22 cellular contexts compared by ENCODE assay signal in the genomic region with DNA sequence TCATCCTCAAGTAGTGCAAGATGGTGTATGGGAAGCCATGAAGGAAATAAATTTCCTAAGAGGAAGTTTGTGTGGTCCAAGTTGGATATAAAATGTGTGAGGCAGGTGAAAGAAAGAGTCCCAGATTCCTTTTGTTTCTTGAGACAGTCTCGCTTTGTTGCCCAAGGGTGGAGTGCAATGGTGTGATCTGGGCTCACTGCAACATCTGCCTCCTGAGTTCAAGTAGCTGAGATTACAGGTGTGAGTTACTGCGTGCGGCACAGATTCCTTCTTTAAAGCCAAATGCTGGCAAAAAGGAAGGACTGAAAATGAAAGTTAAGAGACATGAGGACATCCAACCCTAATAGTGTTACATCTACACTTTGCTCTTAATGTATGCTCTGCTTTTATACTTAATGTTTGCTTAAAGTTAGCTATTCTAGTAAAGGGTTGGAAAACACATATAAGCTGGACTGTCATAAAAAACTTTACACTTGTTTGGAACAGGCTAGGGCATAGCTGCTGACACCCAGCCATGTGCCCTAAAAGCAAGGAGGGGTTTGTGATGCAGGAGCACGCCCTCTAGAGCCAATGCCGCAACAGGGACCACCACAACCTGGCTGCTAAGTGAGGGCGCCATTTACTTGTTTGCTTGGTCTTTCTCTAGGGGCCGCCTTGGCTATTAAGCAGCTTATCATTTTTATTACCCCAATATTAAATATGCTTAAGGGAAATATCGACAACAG. TPM values are rescaled to one million over a fixed set of nuclear protein-coding genes. Genes with fewer than 3 reads are reported as not detected.
DNase-seq lines count a peak whose midpoint lies in the region; ATAC-seq, FAIRE-seq and TF ChIP-seq lines count a peak whose summit lies in the region.
"Had no signal": no experiment of that assay in that cellular context is flagged by ENCODE, and none has a peak within 500 bp of the region (broad histone marks: within the 10 kb centered on the region; RNA-seq: fewer than 3 reads in every experiment).

No MANE protein-coding gene starts in this region.

- no peak overlapping the region for H3K27ac Mint-ChIP-seq in GM23338
- H3K27ac Mint-ChIP-seq: activated T-helper 17 cell treated with anti-CD3 and anti-CD28 coated beads, Interleukin-2, amount 50 U/mL, for 72 hours; mesothelial cell of epicardium; nephron progenitor cell; progenitor cell of endocrine pancreas had no signal

- H3K9ac ChIP-seq in Karpas-422 (ENCODE audit: low read length) (no peak overlapping the region), K562 (ENCODE audit: insufficient read depth in 1 of 2, low read depth in 2 of 2, low read length in 2 of 2) (no peak overlapping the region), MM.1S (ENCODE audit: low read length) (no peak overlapping the region)

- H3K4me1 ChIP-seq in GM23338 (ENCODE audit: insufficient read depth) (peaks cover 6% of the 10 kb centered on the region; the same call in 1 of the 2 replicates), Karpas-422 (ENCODE audit: low read length) (no peaks in the 10 kb centered on the region), K562 (replicated peaks in 1 of 2; ENCODE audit: control insufficient read depth in 2 of 2, insufficient read depth in 2 of 2, low read length in 2 of 2) (peaks cover 0 to 7% of the 10 kb centered on the region in 2 experiments; a peak in 2 of 5 replicates), MM.1S (ENCODE audit: low read length) (no peaks in the 10 kb centered on the region)
- H3K4me1 ChIP-seq: heart left ventricle, testis had no signal

- H3K9me3 ChIP-seq in Karpas-422 (ENCODE audit: low read length) (no peaks in the 10 kb centered on the region), K562 (replicated peaks; ENCODE audit: control insufficient read depth, insufficient read depth, low read depth, low read length) (no peaks in the 10 kb centered on the region), MM.1S (replicated peaks; ENCODE audit: insufficient read depth, low read length) (no peaks in the 10 kb centered on the region)
- H3K9me3 ChIP-seq: heart left ventricle, testis had no signal

- H3K9me2 ChIP-seq in GM23338 (ENCODE audit: insufficient read depth) (peaks cover 4% of the 10 kb centered on the region; the same call in 1 of the 2 replicates), Karpas-422 (replicated peaks; ENCODE audit: insufficient read depth, low read length) (no peaks in the 10 kb centered on the region), MM.1S (replicated peaks; ENCODE audit: insufficient read depth, low read length) (no peaks in the 10 kb centered on the region)

- H3K4me3 Mint-ChIP-seq in GM23338 = no peak overlapping the region
- H3K4me3 Mint-ChIP-seq: activated T-helper 17 cell treated with anti-CD3 and anti-CD28 coated beads, Interleukin-2, amount 50 U/mL, for 72 hours; mesothelial cell of epicardium; nephron progenitor cell had no signal

- in situ Hi-C loops in K562 (cut with MboI) = no loop called here

- CTCF ChIA-PET in K562 (lab: Yijun Ruan, JAX; ENCODE audit: low intra/inter-chr PET ratio) = no interaction called here

- BruUV-seq in K562 (replicated peaks; lab: Mats Ljungman, UMichigan) = no TSS peak

- TF ChIP-seq CTCF in GM23338 (conservative IDR thresholded peaks at IDR 0.05; ENCODE audit: low read depth in 2 of 2) = peak; percentile 49 to 84
- TF ChIP-seq CTCF in K562 (IDR thresholded peaks at IDR 0.05 in 2 of 3, conservative IDR thresholded peaks at IDR 0.05 in 1 of 3; ENCODE audit: insufficient read depth in 2 of 3, low read depth in 1 of 3, low read length in 3 of 3) = peak; percentile 59 to 77 (median 60)
- TF ChIP-seq CTCF in MM.1S (IDR thresholded peaks at IDR 0.05; ENCODE audit: low read length) = no peak

- H3K27me3 ChIP-seq in GM23338 (ENCODE audit: insufficient read depth) (no peaks in the 10 kb centered on the region), Karpas-422 (ENCODE audit: low read length) (no peaks in the 10 kb centered on the region), K562 (ENCODE audit: control insufficient read depth in 2 of 2, insufficient read depth in 2 of 2, low read length in 2 of 2) (peaks cover 19 to 25% of the 10 kb centered on the region in 2 experiments; a peak in 4 of 5 replicates), MM.1S (replicated peaks; ENCODE audit: insufficient read depth, low read length) (no peaks in the 10 kb centered on the region)
- H3K27me3 ChIP-seq: cardiac muscle cell, testis had no signal

- FAIRE-seq in K562 (lab: Jason Lieb, UNC) = no peak
- FAIRE-seq: G401.6, islet of Langerhans had no signal

- H3K4me2 ChIP-seq in GM23338 = no peak overlapping the region
- H3K4me2 ChIP-seq in Karpas-422 (ENCODE audit: low read depth, low read length, poor library complexity, severe bottlenecking) = no peak overlapping the region
- H3K4me2 ChIP-seq in K562 (ENCODE audit: insufficient read depth, low read length) = no peak overlapping the region
- H3K4me2 ChIP-seq in MM.1S (ENCODE audit: low read depth, low read length) = no peak overlapping the region

- H3K4me3 ChIP-seq in GM23338 = no peak overlapping the region
- no peak overlapping the region for H3K4me3 ChIP-seq in Karpas-422 (ENCODE audit: low read length)
- H3K4me3 ChIP-seq in K562 = no peak overlapping the region
- no peak overlapping the region for H3K4me3 ChIP-seq in MM.1S (ENCODE audit: low read length)
- H3K4me3 ChIP-seq: cardiac muscle cell, heart left ventricle, testis had no signal

- H3K36me3 Mint-ChIP-seq in GM23338 (ENCODE audit: low read depth) = no peaks in the 10 kb centered on the region; the same call in 2 of the 3 replicates

- H3K27me3 Mint-ChIP-seq in GM23338 (ENCODE audit: insufficient read depth, low read depth, poor library complexity) = peaks cover 8% of the 10 kb centered on the region
- H3K27me3 Mint-ChIP-seq: progenitor cell of endocrine pancreas had no signal

- peak; percentile 73 for ATAC-seq in GM23338
- ATAC-seq in K562 = peak; percentile 66
- ATAC-seq in left colon = peak; percentile 70
- ATAC-seq: activated CD4-positive, CD25-positive, alpha-beta regulatory T cell treated with anti-CD3 and anti-CD28 coated beads, Interleukin-2, amount 50 U/mL, for 24 hours; activated T-helper 17 cell treated with anti-CD3 and anti-CD28 coated beads, Interleukin-2, amount 50 U/mL, for 72 hours; heart left ventricle had no signal

- no peaks in the 10 kb centered on the region for H3K36me3 ChIP-seq in GM23338 (ENCODE audit: insufficient read depth)
- no peaks in the 10 kb centered on the region for H3K36me3 ChIP-seq in Karpas-422 (ENCODE audit: insufficient read depth, low read length)
- H3K36me3 ChIP-seq in K562 (ENCODE audit: control insufficient read depth, insufficient read depth, low read length) = no peaks in the 10 kb centered on the region
- no peaks in the 10 kb centered on the region for H3K36me3 ChIP-seq in MM.1S (replicated peaks; ENCODE audit: insufficient read depth, low read length)
- H3K36me3 ChIP-seq: cardiac muscle cell, heart left ventricle had no signal

- TF ChIP-seq RAD21 in K562 (CRISPR knock-in tag; conservative IDR thresholded peaks at IDR 0.05 in 1 of 2, IDR thresholded peaks at IDR 0.05 in 1 of 2) = peak in 1 of 2 experiments; percentile 49; a peak in 2 of 4 replicates

- WGBS in K562 (ENCODE audit: insufficient coverage, low coverage, missing lambda C conversion rate) = 6% methylated on average over 8 of the region's 8 CpGs

- POLR2A ChIA-PET in K562 (lab: Yijun Ruan, JAX) = interaction anchor here (0.7 to 1.2 kb wide), 4 partner anchors 12 to 131 kb away, joined by 3 to 4 read pairs (median 3); no protein-coding TSS in a partner anchor

- H3K9me1 ChIP-seq in K562 (ENCODE audit: control insufficient read depth, insufficient read depth, low read length) = no peaks in the 10 kb centered on the region

- intact Hi-C loops in K562 (cut with micrococcal nuclease) (loop anchor here (10.0 kb wide), 1 partner anchor 123 kb away; no protein-coding TSS in a partner anchor), left colon (cut with DNase I, micrococcal nuclease) (no loop called here)

- peaks cover 13% of the 10 kb centered on the region for H3K4me1 Mint-ChIP-seq in GM23338
- H3K4me1 Mint-ChIP-seq: activated T-helper 17 cell treated with anti-CD3 and anti-CD28 coated beads, Interleukin-2, amount 50 U/mL, for 72 hours; mesothelial cell of epicardium had no signal

- peak; percentile 57 for DNase-seq in GM23338 (ENCODE audit: low spot score)
- peak; percentile 44 for DNase-seq in Karpas-422
- DNase-seq in K562 (ENCODE audit: extremely low read depth in 1 of 4, low spot score in 3 of 4) = peak in 1 of 4 experiments; percentile 37
- peak; percentile 18 to 39 for DNase-seq in left colon
- DNase-seq in MM.1S = no peak
- no peak for DNase-seq in NCI-H2081 (lab: John Stamatoyannopoulos, UW)
- DNase-seq in NCI-H2029 (lab: John Stamatoyannopoulos, UW) = no peak
- DNase-seq: heart left ventricle, NCI-H446 treated with DMSO at 0.1 percent for 48 hours, nephron progenitor cell, SHP77 treated with DMSO at 0.1 percent for 48 hours, testis had no signal

- TF ChIP-seq POLR2A in K562 (conservative IDR thresholded peaks at IDR 0.05) = no peak

- H3K9me3 Mint-ChIP-seq in GM23338 = no peaks in the 10 kb centered on the region; the same call in 2 of the 3 replicates

- H4K20me1 ChIP-seq in GM23338 (replicated peaks; ENCODE audit: insufficient read depth) (no peaks in the 10 kb centered on the region), Karpas-422 (ENCODE audit: insufficient read depth, low read depth, low read length) (no peaks in the 10 kb centered on the region), K562 (replicated peaks; ENCODE audit: control insufficient read depth, insufficient read depth, low read length) (no peaks in the 10 kb centered on the region), MM.1S (ENCODE audit: insufficient read depth, low read length) (no peaks in the 10 kb centered on the region)

- H3F3A ChIP-seq in GM23338 (replicated peaks; ENCODE audit: low read depth) = no peaks in the 10 kb centered on the region
- H3F3A ChIP-seq in MM.1S (ENCODE audit: insufficient read depth, low read length) = no peaks in the 10 kb centered on the region

- H3K79me2 ChIP-seq in GM23338 (replicated peaks; ENCODE audit: insufficient read depth) (no peaks in the 10 kb centered on the region), Karpas-422 (ENCODE audit: low read length) (no peaks in the 10 kb centered on the region), K562 (ENCODE audit: control insufficient read depth, insufficient read depth, low read length) (no peaks in the 10 kb centered on the region), MM.1S (ENCODE audit: low read length) (no peaks in the 10 kb centered on the region)

- TF ChIP-seq EP300 in K562 (IDR thresholded peaks at IDR 0.05; ENCODE audit: low read length) = no peak

- H2AFZ ChIP-seq in GM23338 (peak overlapping the region; percentile 29; the same call in 1 of the 2 replicates), Karpas-422 (ENCODE audit: low read length) (no peak overlapping the region), K562 (ENCODE audit: low read depth, low read length) (no peak overlapping the region), MM.1S (ENCODE audit: low read length) (no peak overlapping the region)

- H3K27ac ChIP-seq in GM23338 (ENCODE audit: low read depth) (no peak overlapping the region), Karpas-422 (ENCODE audit: low read length) (no peak overlapping the region), K562 (ENCODE audit: extremely low read depth, low read depth, low read length) (no peak overlapping the region), MM.1S (ENCODE audit: low read length) (no peak overlapping the region)
- H3K27ac ChIP-seq: cardiac muscle cell, heart left ventricle, testis had no signal

RNA-seq across cellular contexts. Expression of a gene that starts 34.5 kb away (rescaled TPM):
- not detected in 2 replicates for total RNA-seq in GM23338 (2014; rRNA removed; shearing (Covaris generic))
- polyA plus RNA-seq in GM23338 (2016; fragmentation: Nextera tagmentation; extraction: Ambion mirVana) (0.21 TPM in 1 of 2 replicates, not detected in the other), K562 (2011; rRNA removed) (0.84 and 26.0 TPM in 2 replicates), K562 (2014; fragmentation: Illumina TruSeq; extraction: Trizol) (1.9 and 2.9 TPM in 2 replicates), K562 (2014; fragmentation: Nextera tagmentation; extraction: Ambion mirVana) (1 to 10 TPM in 1 of 2 experiments, under 1 TPM in 1; 0.94 to 2.1 TPM), K562 (2014; rRNA removed) (5.3 and 7.1 TPM in 2 replicates)
- total RNA-seq in Karpas-422 (2014; rRNA removed; shearing (Covaris generic); ENCODE audit: low replicate concordance) = not detected in 2 replicates
- 0.32 and 1.4 TPM in 2 replicates for total RNA-seq in K562 (2011; cell fraction: chromatin; rRNA removed; ENCODE audit: low replicate concordance)
- total RNA-seq in K562 (2011; cell fraction: nucleolus; rRNA removed) = 2.3 and 3.4 TPM in 2 replicates
- total RNA-seq in K562 (2011; cell fraction: nucleoplasm; rRNA removed) = 0.92 and 1.5 TPM in 2 replicates
- total RNA-seq in K562 (2014; rRNA removed) (1.6 and 4.1 TPM in 2 replicates), K562 (2014; rRNA removed; fragmentation: Illumina TruSeq; extraction: Trizol) (0.73 and 0.87 TPM in 2 replicates), K562 (2015; rRNA removed; fragmentation: Illumina TruSeq; extraction: Trizol) (1.5 and 1.8 TPM in 2 replicates), K562 (2021) (5.4 and 5.5 TPM in 2 replicates), left colon (not detected)
- polyA plus RNA-seq in K562 (2011; cell fraction: cytosol; rRNA removed) = 4.2 and 37.0 TPM in 2 replicates
- 2.4 and 31.5 TPM in 2 replicates for polyA plus RNA-seq in K562 (2011; cell fraction: nucleus; rRNA removed)
- 4.2 and 5.7 TPM in 2 replicates for polyA plus RNA-seq in K562 (2012)
- polyA minus RNA-seq in K562 (2011; rRNA and poly(A)+ RNA removed) = 2.2 TPM in 1 of 2 replicates, not detected in the other
- 2.9 TPM in 1 of 2 replicates, not detected in the other for polyA minus RNA-seq in K562 (2011; cell fraction: cytosol; rRNA and poly(A)+ RNA removed)
- polyA minus RNA-seq in K562 (2011; cell fraction: nucleus; rRNA and poly(A)+ RNA removed) = 0.67 and 9.7 TPM in 2 replicates
- total RNA-seq: activated T-helper 17 cell treated with anti-CD3 and anti-CD28 coated beads, Interleukin-2, amount 50 U/mL, for 72 hours; fibroblast of lung; LHCN-M2; progenitor cell of endocrine pancreas; T-helper 2 cell treated with Interferon-gamma antibody and Interleukin-4, amounts not matched to agents 100 ng/mL and 5 ng/mL, for 36 hours had no signal
- polyA plus RNA-seq: fibroblast of lung, heart left ventricle had no signal

Comparison
In these comparisons a context has a peak if more than half of its experiments do, and no peak if none do; other contexts are left out.
1. DNase-seq: peak in GM23338 (single experiment), Karpas-422 (single experiment) and left colon (2 of 2); none in MM.1S (single experiment), NCI-H2081 (0 of 2) and NCI-H2029 (single experiment).
2. Peak in every context shown above with its lines, with median percentiles within 50 percentile points of each other: ATAC-seq.